ENCODE assay signal across 30 cellular contexts in the genomic region with DNA sequence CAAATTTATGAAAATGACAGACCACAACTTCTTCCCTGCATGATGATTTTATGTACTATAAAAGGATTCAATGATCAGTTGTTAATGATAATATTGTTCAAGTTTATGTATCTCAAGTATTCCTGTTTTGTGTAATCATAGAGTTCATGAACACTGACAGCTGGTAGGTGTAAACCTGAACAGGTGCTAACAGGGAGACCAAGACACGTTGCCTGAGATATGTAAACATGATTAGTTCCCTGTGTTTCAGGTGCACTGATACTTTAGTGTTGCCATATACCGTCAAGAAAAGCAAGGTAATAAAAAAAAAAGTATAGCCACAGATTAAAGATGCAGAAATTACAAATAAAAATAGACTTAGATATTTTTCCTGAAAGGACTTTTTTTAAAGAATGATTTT.
DNase-seq lines count a peak whose midpoint lies in the region; ATAC-seq, FAIRE-seq and TF ChIP-seq lines count a peak whose summit lies in the region.
"Had no signal": no experiment of that assay in that cellular context is flagged by ENCODE, and none has a peak within 500 bp of the region (broad histone marks: within the 10 kb centered on the region; RNA-seq: fewer than 3 reads in every experiment).

No MANE protein-coding gene starts in this region.

- no peaks in the 10 kb centered on the region for H3K36me3 ChIP-seq in body of pancreas (replicated peaks in 1 of 2; ENCODE audit: insufficient read depth in 1 of 2, low read depth in 2 of 2)
- no peaks in the 10 kb centered on the region for H3K36me3 ChIP-seq in brain microvascular endothelial cell (replicated peaks)
- H3K36me3 ChIP-seq: BE2C, gastrocnemius medialis, suprapubic skin had no signal

- no peak for TF ChIP-seq CTCF in body of pancreas (IDR thresholded peaks at IDR 0.05)
- TF ChIP-seq CTCF in brain microvascular endothelial cell (IDR thresholded peaks at IDR 0.05; ENCODE audit: low read depth, low read length, missing control alignments): no peak

- DNase-seq in COLO668 (lab: John Stamatoyannopoulos, UW; ENCODE audit: unreplicated experiment) (peak; percentile 23), NCI-H2171 treated with DMSO at 0.1 percent for 48 hours (lab: John Stamatoyannopoulos, UW) (peak; percentile 87), body of pancreas (peak in 3 of 4 donors; percentile 19 to 57 (median 56)), brain microvascular endothelial cell (no peak), right cardiac atrium (no peak)
- DNase-seq: activated CD4-positive, alpha-beta T cell treated with anti-CD3 and anti-CD28 coated beads, Interleukin-2, amount 10 ng/mL, durations not matched to agents 7 days and 5 days; activated naive CD4-positive, alpha-beta T cell treated with anti-CD3 and anti-CD28 coated beads, Interleukin-2, amount 10 ng/mL, durations not matched to agents 7 days and 5 days; amygdala; BE2C; Caco-2; esophagus squamous epithelium; gastrocnemius medialis; hippocampal formation; immature natural killer cell; KBM-7; left ventricle myocardium superior; NCI-H1930; PC-9; Right ventricle myocardium superior; spleen; stimulated activated CD4-positive, alpha-beta T cell treated with anti-CD3 and anti-CD28 coated beads, Interleukin-2, amount 100 ng/mL, for 48 hours; stimulated activated naive B cell treated with anti-CD40 and anti-IgM and Interleukin-4, amounts not matched to agents 10 μg/mL and 1 μg/mL and 100 μg/mL, for 72 hours; T-helper 9 cell had no signal

- H3K9me3 ChIP-seq in body of pancreas: no peaks in the 10 kb centered on the region
- no peaks in the 10 kb centered on the region for H3K9me3 ChIP-seq in right cardiac atrium (ENCODE audit: control insufficient read depth, low read length)
- H3K9me3 ChIP-seq: BE2C, Caco-2, esophagus squamous epithelium, gastrocnemius medialis, spleen, suprapubic skin had no signal

- 17 to 25% methylated on average over 2 of the region's 2 CpGs for WGBS in body of pancreas, 2 donors
- 71% methylated on average over 2 of the region's 2 CpGs for WGBS in right cardiac atrium

- H3K27ac ChIP-seq in body of pancreas: peak overlapping the region in 1 of 4 donors; percentile 53
- H3K27ac ChIP-seq in brain microvascular endothelial cell: no peak overlapping the region
- H3K27ac ChIP-seq in right cardiac atrium (ENCODE audit: low read length): no peak overlapping the region
- H3K27ac ChIP-seq: esophagus squamous epithelium, gastrocnemius medialis, PC-9, spleen, suprapubic skin had no signal

- in situ Hi-C loops in brain microvascular endothelial cell (cut with HindIII; ENCODE audit: low pct_ligation_motif_present, low sequenced_read_pairs): no loop called here

- TF ChIP-seq POLR2A in body of pancreas (IDR thresholded peaks at IDR 0.05): no peak

- H3K4me3 ChIP-seq in body of pancreas (no peak overlapping the region), brain microvascular endothelial cell (ENCODE audit: low read depth, low read length) (no peak overlapping the region), right cardiac atrium (ENCODE audit: low read length) (no peak overlapping the region)
- H3K4me3 ChIP-seq: esophagus squamous epithelium, gastrocnemius medialis, PC-9, spleen, suprapubic skin had no signal

- peak; percentile 91 for ATAC-seq in body of pancreas
- no peak for ATAC-seq in HG02938 (IDR thresholded peaks at IDR 0.05; ENCODE audit: unreplicated experiment)
- no peak for ATAC-seq in right cardiac atrium
- no peak for ATAC-seq in HG02884 (IDR thresholded peaks at IDR 0.05; ENCODE audit: unreplicated experiment)
- ATAC-seq: gastrocnemius medialis; HCT116; left ventricle myocardium superior; natural killer cell treated with Interleukin-12 subunit alpha and Interleukin-12 subunit beta and Interleukin-15 and Interleukin-18, amount 100 ng/mL, for 72 hours; stimulated activated naive B cell treated with anti-CD40 and anti-IgM and Interleukin-4, amounts not matched to agents 10 μg/mL and 1 μg/mL and 100 μg/mL, for 72 hours had no signal

- H3K4me1 ChIP-seq in body of pancreas (peaks cover 21% of the 10 kb centered on the region), right cardiac atrium (ENCODE audit: control insufficient read depth, insufficient read depth, low read length) (no peaks in the 10 kb centered on the region)
- H3K4me1 ChIP-seq: BE2C, Caco-2, esophagus squamous epithelium, suprapubic skin had no signal

- intact Hi-C loops in body of pancreas (cut with DNase I) (no loop called here), right cardiac atrium (cut with DNase I) (no loop called here)

- FAIRE-seq in G401.6 (lab: Jason Lieb, UNC): peak; percentile 25
- FAIRE-seq: HTR-8/SVneo had no signal

- H3K27me3 ChIP-seq in body of pancreas: no peaks in the 10 kb centered on the region
- no peaks in the 10 kb centered on the region for H3K27me3 ChIP-seq in brain microvascular endothelial cell (replicated peaks)
- H3K27me3 ChIP-seq in right cardiac atrium (ENCODE audit: control insufficient read depth, insufficient read depth): no peaks in the 10 kb centered on the region
- H3K27me3 ChIP-seq: BE2C, esophagus squamous epithelium, gastrocnemius medialis, spleen, suprapubic skin had no signal

Comparison
In these comparisons a context has a peak if more than half of its experiments do, and no peak if none do; other contexts are left out.
1. DNase-seq: peak in COLO668 (single experiment), NCI-H2171 treated with DMSO at 0.1 percent for 48 hours (single experiment) and body of pancreas (3 of 4); none in brain microvascular endothelial cell (single experiment) and right cardiac atrium (0 of 3).